26 cellular contexts compared by ENCODE assay signal in the genomic region with DNA sequence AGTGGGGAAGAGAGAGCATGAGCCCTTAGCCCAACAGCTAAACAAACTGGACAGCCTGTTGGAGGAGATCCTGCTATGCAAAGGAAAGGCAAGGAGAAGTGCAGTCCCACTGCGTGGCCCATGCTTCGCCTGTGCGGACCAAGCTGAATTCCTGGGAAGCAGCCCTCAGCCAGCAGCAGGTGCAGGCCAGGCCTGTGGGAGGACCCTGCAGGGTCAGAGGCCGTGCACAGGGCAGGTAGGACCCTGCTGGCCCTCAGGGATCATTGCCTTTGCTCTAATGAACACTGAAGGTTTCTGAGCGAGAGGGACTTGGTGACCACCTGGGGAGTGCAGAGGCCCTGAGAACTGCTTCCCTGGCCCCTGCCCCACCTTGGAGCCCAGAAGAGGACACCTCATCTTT. TPM values are rescaled to one million over a fixed set of nuclear protein-coding genes. Genes with fewer than 3 reads are reported as not detected.
"Had no signal": no experiment of that assay in that cellular context is flagged by ENCODE, and none has a peak within 500 bp of the region (broad histone marks: within the 10 kb centered on the region; RNA-seq: fewer than 3 reads in every experiment).

No MANE protein-coding gene starts in this region.

- H3K9ac ChIP-seq: KMS-11 had no signal

- H3K27ac Mint-ChIP-seq: activated B cell treated with CpG ODN at 0.5 μM for 24 hours; activated CD4-positive, alpha-beta T cell treated with anti-CD3 and anti-CD28 coated beads, Interleukin-2, amount 10 ng/mL, durations not matched to agents 24 days and 14 days; activated naive CD4-positive, alpha-beta T cell treated with anti-CD3 and anti-CD28 coated beads, Interleukin-2, amount 50 U/mL, for 72 hours; T-helper 17 cell had no signal

- DNase-seq: activated B cell treated with CpG ODN at 0.5 μM for 24 hours; activated CD4-positive, alpha-beta T cell treated with anti-CD3 and anti-CD28 coated beads for 1 hour; activated CD4-positive, alpha-beta T cell treated with anti-CD3 and anti-CD28 coated beads, Interleukin-2, amount 10 ng/mL, durations not matched to agents 24 days and 14 days; activated CD4-positive, alpha-beta T cell treated with anti-CD3 and anti-CD28 coated beads, Interleukin-2, amount 50 U/mL, for 48 hours; activated CD8-positive, alpha-beta memory T cell treated with anti-CD3 and anti-CD28 coated beads for 24 hours; activated effector memory CD4-positive, alpha-beta T cell treated with anti-CD3 and anti-CD28 coated beads, Interleukin-2, amount 50 U/mL, for 16 hours; activated naive CD4-positive, alpha-beta T cell treated with Interleukin-2 at 50 U/mL for 16 hours; activated T-cell treated with anti-CD3 and anti-CD28 coated beads, Interleukin-2, amount 50 U/mL, for 4 hours; NCI-H1092 treated with DMSO at 0.1 percent for 48 hours; NCI-H1417 treated with DMSO at 0.1 percent for 48 hours; NCI-H1694; NCI-H2029; NCI-H345; NCI-H510A; NCI-H526 treated with DMSO at 0.1 percent for 48 hours; NCI-H82; RPMI8226; SHP77 treated with DMSO at 0.1 percent for 48 hours; T-helper 17 cell; T-helper 9 cell had no signal

- H3K4me2 ChIP-seq: KMS-11 had no signal

- H3K4me3 Mint-ChIP-seq: activated B cell treated with CpG ODN at 0.5 μM for 24 hours; activated CD4-positive, alpha-beta T cell treated with anti-CD3 and anti-CD28 coated beads, Interleukin-2, amount 10 ng/mL, durations not matched to agents 24 days and 14 days; activated T-cell treated with anti-CD3 and anti-CD28 coated beads, Interleukin-2, amount 50 U/mL, for 4 hours; T-helper 17 cell had no signal

- ATAC-seq: activated naive CD4-positive, alpha-beta T cell treated with anti-CD3 and anti-CD28 coated beads, Interleukin-2, amount 50 U/mL, for 72 hours; activated T-cell treated with anti-CD3 and anti-CD28 coated beads, Interleukin-2, amount 50 U/mL, for 4 hours; T-helper 17 cell had no signal

- H3K27ac ChIP-seq: KMS-11 had no signal

- H3K36me3 Mint-ChIP-seq: activated naive CD4-positive, alpha-beta T cell treated with anti-CD3 and anti-CD28 coated beads, Interleukin-2, amount 50 U/mL, for 72 hours had no signal

- H3K4me1 Mint-ChIP-seq: activated CD4-positive, alpha-beta T cell treated with anti-CD3 and anti-CD28 coated beads, Interleukin-2, amount 10 ng/mL, durations not matched to agents 24 days and 14 days; T-helper 17 cell had no signal

- H3K9me3 Mint-ChIP-seq: activated B cell treated with CpG ODN at 0.5 μM for 24 hours; activated CD4-positive, alpha-beta T cell treated with anti-CD3 and anti-CD28 coated beads, Interleukin-2, amount 10 ng/mL, durations not matched to agents 24 days and 14 days; activated naive CD4-positive, alpha-beta T cell treated with anti-CD3 and anti-CD28 coated beads, Interleukin-2, amount 50 U/mL, for 72 hours; activated T-cell treated with anti-CD3 and anti-CD28 coated beads, Interleukin-2, amount 50 U/mL, for 4 hours had no signal

RNA-seq across cellular contexts. Expression of a gene that starts 6.0 kb away (rescaled TPM):
- total RNA-seq: activated B cell treated with CpG ODN at 0.5 μM for 24 hours; activated CD4-positive, alpha-beta T cell treated with anti-CD3 and anti-CD28 coated beads, Interleukin-2, amount 10 ng/mL, durations not matched to agents 24 days and 14 days; activated naive CD4-positive, alpha-beta T cell treated with anti-CD3 and anti-CD28 coated beads, Interleukin-2, amount 50 U/mL, for 72 hours; MCF 10A; OCI-LY7; SK-MEL-5; T-helper 17 cell had no signal

RNA-seq across cellular contexts. Expression of a gene that starts 29.7 kb away (rescaled TPM):
- total RNA-seq: activated B cell treated with CpG ODN at 0.5 μM for 24 hours; activated CD4-positive, alpha-beta T cell treated with anti-CD3 and anti-CD28 coated beads, Interleukin-2, amount 10 ng/mL, durations not matched to agents 24 days and 14 days; activated naive CD4-positive, alpha-beta T cell treated with anti-CD3 and anti-CD28 coated beads, Interleukin-2, amount 50 U/mL, for 72 hours; activated T-cell treated with anti-CD3 and anti-CD28 coated beads, Interleukin-2, amount 50 U/mL, for 4 hours; MCF 10A; OCI-LY7; SK-MEL-5; T-helper 17 cell had no signal
- polyA plus RNA-seq: adipose tissue had no signal
